In genomic region chr2:47241715-47242114, GRCh38 we compare ENCODE assay signal across 23 cellular contexts.
"Had no signal": no experiment of that assay in that cellular context is flagged by ENCODE, and none has a peak within 500 bp of the region (broad histone marks: within the 10 kb centered on the region; RNA-seq: fewer than 3 reads in every experiment).

No MANE protein-coding gene starts in this region.

- H3K9me3 Mint-ChIP-seq: naive thymus-derived CD8-positive, alpha-beta T cell; neural crest cell; stimulated activated memory B cell treated with anti-CD40 and anti-IgM and Interleukin-4, amounts not matched to agents 10 μg/mL and 1 μg/mL and 100 μg/mL, for 72 hours had no signal

- H3K4me1 Mint-ChIP-seq: naive thymus-derived CD8-positive, alpha-beta T cell; stimulated activated memory B cell treated with anti-CD40 and anti-IgM and Interleukin-4, amounts not matched to agents 10 μg/mL and 1 μg/mL and 100 μg/mL, for 72 hours had no signal

- DNase-seq: dorsolateral prefrontal cortex; effector CD4-positive, alpha-beta T cell; foreskin fibroblast; gastrocnemius medialis; head of caudate nucleus; naive thymus-derived CD8-positive, alpha-beta T cell; sigmoid colon; spleen; stimulated activated CD4-positive, alpha-beta T cell treated with anti-CD3 and anti-CD28 coated beads, Interleukin-4, amount 100 ng/mL, for 4 hours; stimulated activated naive CD8-positive, alpha-beta T cell treated with anti-CD3 and anti-CD28 coated beads, Interleukin-15, Interleukin-2, amounts not matched to agents 100 U/mL and 50 U/mL, for 24 hours; substantia nigra; upper lobe of left lung had no signal

- FAIRE-seq: colon, keratinocyte, urothelium cell line had no signal

- H3K36me3 Mint-ChIP-seq: naive thymus-derived CD8-positive, alpha-beta T cell; stimulated activated memory B cell treated with anti-CD40 and anti-IgM and Interleukin-4, amounts not matched to agents 10 μg/mL and 1 μg/mL and 100 μg/mL, for 72 hours had no signal

- H3K27ac ChIP-seq: dorsolateral prefrontal cortex, epithelial cell of prostate, gastrocnemius medialis, prostate gland, right atrium auricular region, sigmoid colon, spleen, thoracic aorta, tibial nerve, upper lobe of left lung had no signal

- H3K36me3 ChIP-seq: gastrocnemius medialis, prostate gland, right atrium auricular region, sigmoid colon, spleen, thoracic aorta, tibial nerve, upper lobe of left lung had no signal

- H3K4me3 ChIP-seq: dorsolateral prefrontal cortex, gastrocnemius medialis, lung, prostate gland, right atrium auricular region, sigmoid colon, spleen, thoracic aorta, tibial nerve, upper lobe of left lung had no signal

- H3K27ac Mint-ChIP-seq: naive thymus-derived CD8-positive, alpha-beta T cell; stimulated activated memory B cell treated with anti-CD40 and anti-IgM and Interleukin-4, amounts not matched to agents 10 μg/mL and 1 μg/mL and 100 μg/mL, for 72 hours had no signal

- H3K27me3 Mint-ChIP-seq: stimulated activated memory B cell treated with anti-CD40 and anti-IgM and Interleukin-4, amounts not matched to agents 10 μg/mL and 1 μg/mL and 100 μg/mL, for 72 hours had no signal

- H3K27me3 ChIP-seq: dorsolateral prefrontal cortex, gastrocnemius medialis, right atrium auricular region, sigmoid colon, spleen, tibial nerve, upper lobe of left lung had no signal

- H3K4me1 ChIP-seq: gastrocnemius medialis, prostate gland, spleen, upper lobe of left lung had no signal

- H3K9me3 ChIP-seq: gastrocnemius medialis, prostate gland, right atrium auricular region, sigmoid colon, spleen, thoracic aorta, tibial nerve, upper lobe of left lung had no signal

- H3K4me3 Mint-ChIP-seq: naive thymus-derived CD8-positive, alpha-beta T cell; neural crest cell; stimulated activated memory B cell treated with anti-CD40 and anti-IgM and Interleukin-4, amounts not matched to agents 10 μg/mL and 1 μg/mL and 100 μg/mL, for 72 hours had no signal
